ENCODE assay signal across 20 cellular contexts in genomic region chr2:16270441-16270840, GRCh38.
"Had no signal": no experiment of that assay in that cellular context is flagged by ENCODE, and none has a peak within 500 bp of the region (broad histone marks: within the 10 kb centered on the region; RNA-seq: fewer than 3 reads in every experiment).

No MANE protein-coding gene starts in this region.

- ATAC-seq: effector memory CD8-positive, alpha-beta T cell; foreskin keratinocyte; gastroesophageal sphincter; heart left ventricle; left cardiac atrium; left lung; left ventricle myocardium superior; lower lobe of right lung; mucosa of descending colon had no signal

- H3K4me1 Mint-ChIP-seq: immature natural killer cell, naive B cell had no signal

- H3K36me3 Mint-ChIP-seq: immature natural killer cell, mesothelial cell of epicardium, naive B cell had no signal

- H3K27me3 ChIP-seq: colonic mucosa, esophagus muscularis mucosa, foreskin keratinocyte, gastroesophageal sphincter, hepatocyte, left lung had no signal

- H3K9me3 Mint-ChIP-seq: dendritic cell treated with granulocyte-macrophage colony-stimulating factor and Interleukin-4, amounts not matched to agents 40 ng/mL and 50 ng/mL, for 4 days; immature natural killer cell; mesothelial cell of epicardium had no signal

- H3K4me3 ChIP-seq: colonic mucosa, esophagus muscularis mucosa, gastroesophageal sphincter, heart left ventricle, hepatocyte, left lung, lower lobe of right lung, mucosa of descending colon had no signal

- H3K27me3 Mint-ChIP-seq: dendritic cell treated with granulocyte-macrophage colony-stimulating factor and Interleukin-4, amounts not matched to agents 40 ng/mL and 50 ng/mL, for 4 days; effector memory CD8-positive, alpha-beta T cell had no signal

- H3K27ac Mint-ChIP-seq: dendritic cell treated with granulocyte-macrophage colony-stimulating factor and Interleukin-4, amounts not matched to agents 40 ng/mL and 50 ng/mL, for 4 days; effector memory CD8-positive, alpha-beta T cell; immature natural killer cell; mesothelial cell of epicardium had no signal

- H3K4me1 ChIP-seq: colonic mucosa, esophagus muscularis mucosa, foreskin keratinocyte, gastroesophageal sphincter, heart left ventricle, left lung, lower lobe of right lung had no signal

- H3K9me3 ChIP-seq: colonic mucosa, esophagus muscularis mucosa, gastroesophageal sphincter, heart left ventricle, left lung, lower lobe of right lung, mucosa of descending colon had no signal

- H3K27ac ChIP-seq: colonic mucosa, esophagus muscularis mucosa, foreskin keratinocyte, gastroesophageal sphincter, heart left ventricle, hepatocyte, left lung, lower lobe of right lung had no signal

- DNase-seq: colonic mucosa; cortex of kidney; effector CD8-positive, alpha-beta T cell; effector memory CD8-positive, alpha-beta T cell; foreskin keratinocyte; heart left ventricle; hypothalamus; immature natural killer cell; left cardiac atrium; left lung; left ventricle myocardium superior; lower lobe of right lung; mesenchymal stem cell; mucosa of descending colon; naive B cell had no signal

- H3K4me3 Mint-ChIP-seq: dendritic cell treated with granulocyte-macrophage colony-stimulating factor and Interleukin-4, amounts not matched to agents 40 ng/mL and 50 ng/mL, for 4 days; effector memory CD8-positive, alpha-beta T cell; immature natural killer cell; mesothelial cell of epicardium had no signal

- H3K36me3 ChIP-seq: colonic mucosa, esophagus muscularis mucosa, gastroesophageal sphincter, heart left ventricle, left lung, lower lobe of right lung had no signal
